In genomic region chr15:74780523-74780982, GRCh38 we compare ENCODE assay signal across 11 cellular contexts. TPM values are rescaled to one million over a fixed set of nuclear protein-coding genes. Genes with fewer than 3 reads are reported as not detected.
DNase-seq lines count a peak whose midpoint lies in the region; ATAC-seq and TF ChIP-seq lines count a peak whose summit lies in the region.
"Had no signal": no experiment of that assay in that cellular context is flagged by ENCODE, and none has a peak within 500 bp of the region (broad histone marks: within the 10 kb centered on the region; RNA-seq: fewer than 3 reads in every experiment).

No MANE protein-coding gene starts in this region.

- no peak for ATAC-seq in HG03196 (IDR thresholded peaks at IDR 0.05; ENCODE audit: unreplicated experiment)
- no peak for ATAC-seq in GM19463 (IDR thresholded peaks at IDR 0.05; ENCODE audit: unreplicated experiment)

- H2AFZ ChIP-seq in MM.1S (ENCODE audit: low read length) (0 out of 2 replicates have a peak overlapping the region, but pooled peaks have one; percentile 9), neuronal stem cell (ENCODE audit: low read length) (no peak overlapping the region)

- H2BK120ac ChIP-seq in neuronal stem cell (ENCODE audit: low read depth, low read length): no peak overlapping the region

- TF ChIP-seq CTCF in MM.1S (IDR thresholded peaks at IDR 0.05; ENCODE audit: low read length) (no peak), colonic mucosa (IDR thresholded peaks at IDR 0.05) (no peak)

- H3K4me2 ChIP-seq in MM.1S (ENCODE audit: low read depth, low read length): peak overlapping the region; percentile 99
- H3K4me2 ChIP-seq in neuronal stem cell (ENCODE audit: insufficient read depth, low read length, poor library complexity, severe bottlenecking): no peak overlapping the region

- peak overlapping the region; percentile 70 for H3K9ac ChIP-seq in MM.1S (ENCODE audit: low read length)
- peak overlapping the region; percentile 60 to 79 for H3K9ac ChIP-seq in colonic mucosa (ENCODE audit: low read depth in 2 of 2, low read length in 2 of 2)
- no peak overlapping the region for H3K9ac ChIP-seq in neuronal stem cell (ENCODE audit: low read depth, low read length, poor library complexity)

- peaks cover 14% of the 10 kb centered on the region for H3K79me1 ChIP-seq in neuronal stem cell (ENCODE audit: low read depth, low read length)

- no peak overlapping the region for H3K4ac ChIP-seq in neuronal stem cell (ENCODE audit: low read length)

- H3K18ac ChIP-seq in neuronal stem cell (ENCODE audit: low read length): no peak overlapping the region

- H3K23ac ChIP-seq in neuronal stem cell (ENCODE audit: low read depth, low read length, poor library complexity): no peak overlapping the region

- H4K20me1 ChIP-seq in MM.1S (ENCODE audit: insufficient read depth, low read length): no peaks in the 10 kb centered on the region

- no CpG with 5 or more reads among the region's 9 CpGs for WGBS in neuronal stem cell (ENCODE audit: extremely low coverage in 2 of 2, insufficient read length in 2 of 2, insufficient replicate concordance in 1 of 2), 2 donors

- H4K8ac ChIP-seq in neuronal stem cell (ENCODE audit: low read depth, low read length): no peak overlapping the region

- no peaks in the 10 kb centered on the region for H3K9me2 ChIP-seq in MM.1S (replicated peaks; ENCODE audit: insufficient read depth, low read length)

- H3K36me3 ChIP-seq in MM.1S (replicated peaks; ENCODE audit: insufficient read depth, low read length): no peaks in the 10 kb centered on the region
- no peaks in the 10 kb centered on the region for H3K36me3 ChIP-seq in colonic mucosa
- H3K36me3 ChIP-seq in neuronal stem cell (replicated peaks in 1 of 2; ENCODE audit: control insufficient read depth in 2 of 2, insufficient read depth in 2 of 2, low read length in 2 of 2): peaks cover 3 to 13% of the 10 kb centered on the region in 2 donors

- H3K4me3 ChIP-seq in MM.1S (ENCODE audit: low read length) (peak overlapping the region; percentile 62), colonic mucosa (no peak overlapping the region), neuronal stem cell (ENCODE audit: low read length in 2 of 2) (peak overlapping the region in 1 of 2 donors; percentile 70)

- no peak overlapping the region for H2BK15ac ChIP-seq in neuronal stem cell (ENCODE audit: low read length)

- peaks cover 82% of the 10 kb centered on the region for H3F3A ChIP-seq in MM.1S (ENCODE audit: insufficient read depth, low read length)

- H2BK5ac ChIP-seq in neuronal stem cell (ENCODE audit: low read length): no peak overlapping the region

- H3K27me3 ChIP-seq in MM.1S (replicated peaks; ENCODE audit: insufficient read depth, low read length) (no peaks in the 10 kb centered on the region), colonic mucosa (no peaks in the 10 kb centered on the region), neuronal stem cell (ENCODE audit: control insufficient read depth in 3 of 3, insufficient read depth in 3 of 3, low read depth in 1 of 3, low read length in 3 of 3) (peaks cover 0 to 14% (median 0%) of the 10 kb centered on the region in 3 experiments)

- H3K9me3 ChIP-seq in MM.1S (replicated peaks; ENCODE audit: insufficient read depth, low read length) (no peaks in the 10 kb centered on the region), colonic mucosa (no peaks in the 10 kb centered on the region), neuronal stem cell (replicated peaks in 1 of 2; ENCODE audit: control insufficient read depth in 2 of 2, insufficient read depth in 1 of 2, low read depth in 1 of 2, low read length in 2 of 2) (no peaks in the 10 kb centered on the region)

- peak; percentile 63 for DNase-seq in GF-D8 (lab: John Stamatoyannopoulos, UW)
- no peak for DNase-seq in MM.1S
- DNase-seq in colonic mucosa: no peak
- no peak for DNase-seq in neuronal stem cell (ENCODE audit: low spot score)
- DNase-seq in NCI-H345 treated with DMSO at 0.1 percent for 48 hours (lab: John Stamatoyannopoulos, UW; ENCODE audit: unreplicated experiment): no peak
- DNase-seq in LoVo (ENCODE audit: low spot score): no peak
- DNase-seq: NCI-H187 had no signal

- peak overlapping the region; percentile 88 for H3K27ac ChIP-seq in MM.1S (ENCODE audit: low read length)
- peak overlapping the region; percentile 81 for H3K27ac ChIP-seq in colonic mucosa
- H3K27ac ChIP-seq in neuronal stem cell (replicated peaks; ENCODE audit: low read length): no peak overlapping the region

- peak overlapping the region; percentile 86 for H3K14ac ChIP-seq in neuronal stem cell (ENCODE audit: low read length)

- no peak overlapping the region for H4K91ac ChIP-seq in neuronal stem cell (ENCODE audit: low read depth, low read length, poor library complexity)

- intact Hi-C loops in colonic mucosa (cut with DNase I): loop anchor here (5.0 kb wide), 1 partner anchor 122 kb away; no protein-coding TSS in a partner anchor

- peak overlapping the region; percentile 36 for H2BK12ac ChIP-seq in neuronal stem cell (ENCODE audit: low read length)

- peak overlapping the region; percentile 22 for H2AK5ac ChIP-seq in neuronal stem cell (ENCODE audit: low read depth, low read length)

- H3K79me2 ChIP-seq in MM.1S (ENCODE audit: low read length): peaks cover 50% of the 10 kb centered on the region

- H3K4me1 ChIP-seq in MM.1S (ENCODE audit: low read length) (peaks cover 61% of the 10 kb centered on the region), colonic mucosa (peaks cover 21% of the 10 kb centered on the region), neuronal stem cell (ENCODE audit: control insufficient read depth in 2 of 2, insufficient read depth in 1 of 2, low read depth in 1 of 2, low read length in 2 of 2) (peaks cover 23 to 37% of the 10 kb centered on the region in 2 donors)

RNA-seq across cellular contexts. Expression of gene CSK, which starts 1.3 kb away (rescaled TPM):
- total RNA-seq in colonic mucosa: 100 to 1,000 TPM in 1 of 2 donors, 10 to 100 TPM in 1; 64.3 to 126 TPM
- 40.7 TPM for polyA plus RNA-seq in neuronal stem cell (2013, experiment 1 of 2)
- polyA plus RNA-seq in neuronal stem cell (2013, experiment 2 of 2): 40.4 TPM

RNA-seq across cellular contexts. Expression of gene CYP1A2, which starts 31.9 kb away (rescaled TPM):
- not detected for total RNA-seq in colonic mucosa
- not detected for polyA plus RNA-seq in neuronal stem cell (2013, experiment 1 of 2)
- polyA plus RNA-seq in neuronal stem cell (2013, experiment 2 of 2): not detected
- total RNA-seq: endothelial cell of umbilical vein, subcutaneous adipose tissue had no signal
- polyA plus RNA-seq: endothelial cell of umbilical vein had no signal

RNA-seq across cellular contexts. Expression of gene LMAN1L, which starts 32.1 kb away (rescaled TPM):
- total RNA-seq in colonic mucosa: not detected
- polyA plus RNA-seq in neuronal stem cell (2013, experiment 1 of 2): not detected
- not detected for polyA plus RNA-seq in neuronal stem cell (2013, experiment 2 of 2)
- total RNA-seq: endothelial cell of umbilical vein, subcutaneous adipose tissue had no signal
- polyA plus RNA-seq: endothelial cell of umbilical vein had no signal

RNA-seq across cellular contexts. Expression of gene CPLX3, which starts 45.9 kb away (rescaled TPM):
- not detected for total RNA-seq in colonic mucosa
- polyA plus RNA-seq in neuronal stem cell (2013, experiment 1 of 2): 0.03 TPM
- polyA plus RNA-seq in neuronal stem cell (2013, experiment 2 of 2): 0.03 TPM
- total RNA-seq: endothelial cell of umbilical vein, subcutaneous adipose tissue had no signal
- polyA plus RNA-seq: endothelial cell of umbilical vein had no signal

RNA-seq across cellular contexts. Expression of gene CYP1A1, which starts 55.2 kb away (rescaled TPM):
- total RNA-seq in colonic mucosa: not detected
- polyA plus RNA-seq in neuronal stem cell (2013, experiment 1 of 2): 0.56 TPM
- polyA plus RNA-seq in neuronal stem cell (2013, experiment 2 of 2): 0.33 TPM
